Comparison of ENCODE assay signal across 20 cellular contexts in the genomic region with DNA sequence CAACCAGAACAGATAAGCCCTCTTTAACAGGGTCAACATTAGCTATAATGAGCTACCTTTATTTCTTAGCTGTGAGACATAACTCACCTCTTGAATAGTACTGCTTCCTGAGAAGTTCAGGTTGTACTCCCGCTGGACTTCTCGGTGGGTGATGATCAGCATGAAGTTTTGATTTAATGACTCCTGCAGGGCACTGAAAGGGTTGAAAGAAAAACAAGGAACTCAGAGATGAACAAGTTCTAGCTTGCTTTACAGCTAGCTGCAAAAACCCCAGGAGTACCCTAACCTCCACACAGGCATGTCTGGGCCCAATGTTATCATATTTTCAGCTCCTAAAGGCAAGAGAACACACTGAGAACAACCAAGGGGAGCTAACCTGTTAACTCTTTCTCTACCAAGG.
A peak's percentile ranks its signal among the peaks of the same experiment; 100 is the strongest.
DNase-seq lines count a peak whose midpoint lies in the region; ATAC-seq and TF ChIP-seq lines count a peak whose summit lies in the region.
"Had no signal": no experiment of that assay in that cellular context is flagged by ENCODE, and none has a peak within 500 bp of the region (broad histone marks: within the 10 kb centered on the region; RNA-seq: fewer than 3 reads in every experiment).

No MANE protein-coding gene starts in this region.

- H3K9me3 ChIP-seq in heart left ventricle = no peaks in the 10 kb centered on the region
- H3K9me3 ChIP-seq: lower lobe of right lung, MG63 had no signal

- no peak overlapping the region for H3K4me3 Mint-ChIP-seq in WTC11
- H3K4me3 Mint-ChIP-seq in mesothelial cell of epicardium = no peak overlapping the region
- H3K4me3 Mint-ChIP-seq: activated CD4-positive, alpha-beta T cell treated with anti-CD3 and anti-CD28 coated beads, Interleukin-2, amount 10 ng/mL, durations not matched to agents 7 days and 5 days; CD8-positive, alpha-beta memory T cell; dendritic cell treated with granulocyte-macrophage colony-stimulating factor and Interleukin-4, amounts not matched to agents 40 ng/mL and 50 ng/mL, for 4 days; T-helper 17 cell had no signal

- intact Hi-C loops in heart left ventricle (cut with DNase I) (loop anchor here in 6 of 10 donors (2.0 to 10.0 kb wide), 4 partner anchors 331 to 341 kb away; no protein-coding TSS in a partner anchor), Right ventricle myocardium superior (cut with DNase I) (no loop called here)

- DNase-seq in HEK293T (ENCODE audit: extremely low spot score) (peak; percentile 31), NCI-H1694 (lab: John Stamatoyannopoulos, UW) (peak; percentile 70), WTC11 (ENCODE audit: low spot score) (no peak), mesothelial cell of epicardium (ENCODE audit: low spot score in 2 of 2, unreplicated experiment in 2 of 2) (no peak), iPS-NIHi7 (ENCODE audit: extremely low spot score) (no peak), heart left ventricle (no peak), Right ventricle myocardium superior (no peak), GM13976 (ENCODE audit: low spot score) (no peak)
- DNase-seq: activated CD4-positive, alpha-beta T cell treated with anti-CD3 and anti-CD28 coated beads, Interleukin-2, amount 10 ng/mL, durations not matched to agents 7 days and 5 days; activated effector memory CD4-positive, alpha-beta T cell treated with anti-CD3 and anti-CD28 coated beads, Interleukin-2, amount 50 U/mL, for 16 hours; CD8-positive, alpha-beta memory T cell; HCEC 1CT; hippocampal formation; lower lobe of right lung; MG63; NCI-H774; occipital lobe; PC-9; T-helper 17 cell had no signal

- peak overlapping the region; percentile 23; the same call in 1 of the 2 replicates for H3K27ac Mint-ChIP-seq in WTC11
- peak overlapping the region; percentile 51 for H3K27ac Mint-ChIP-seq in mesothelial cell of epicardium
- H3K27ac Mint-ChIP-seq: activated CD4-positive, alpha-beta T cell treated with anti-CD3 and anti-CD28 coated beads, Interleukin-2, amount 10 ng/mL, durations not matched to agents 7 days and 5 days; dendritic cell treated with granulocyte-macrophage colony-stimulating factor and Interleukin-4, amounts not matched to agents 40 ng/mL and 50 ng/mL, for 4 days; T-helper 17 cell had no signal

- H3K4me1 ChIP-seq in heart left ventricle = peaks cover 0 to 16% (median 4%) of the 10 kb centered on the region in 12 donors

- WGBS in heart left ventricle, 4 donors = 68 to 73% (median 71%) methylated on average over 2 of the region's 2 CpGs

- in situ Hi-C loops in GM13976 (cut with MboI; ENCODE audit: low sequenced_read_pairs, unreplicated experiment) = loop anchor here (25.0 kb wide), 1 partner anchor 343 kb away; no protein-coding TSS in a partner anchor

- H3K36me3 Mint-ChIP-seq in WTC11 (no peaks in the 10 kb centered on the region), mesothelial cell of epicardium (no peaks in the 10 kb centered on the region)

- POLR2A ChIA-PET in HEK293T (lab: Yijun Ruan, JAX) = interaction anchor here (1.0 kb wide), 1 partner anchor 263 kb away, joined by 4 read pairs; no protein-coding TSS in a partner anchor
- POLR2A ChIA-PET in WTC11 (lab: Charles Lee) = no interaction called here

- H3K4me1 Mint-ChIP-seq in WTC11 (peaks cover 42% of the 10 kb centered on the region), mesothelial cell of epicardium (peaks cover 23% of the 10 kb centered on the region)
- H3K4me1 Mint-ChIP-seq: activated CD4-positive, alpha-beta T cell treated with anti-CD3 and anti-CD28 coated beads, Interleukin-2, amount 10 ng/mL, durations not matched to agents 7 days and 5 days had no signal

- no peaks in the 10 kb centered on the region for H3K36me3 ChIP-seq in heart left ventricle
- H3K36me3 ChIP-seq: lower lobe of right lung, MG63 had no signal

- TF ChIP-seq CTCF in WTC11 (IDR thresholded peaks at IDR 0.05) = no peak
- TF ChIP-seq CTCF in mesothelial cell of epicardium (IDR thresholded peaks at IDR 0.05; ENCODE audit: unreplicated experiment) = no peak
- TF ChIP-seq CTCF in heart left ventricle (IDR thresholded peaks at IDR 0.05) = no peak
- TF ChIP-seq CTCF in GM13976 (IDR thresholded peaks at IDR 0.05; ENCODE audit: borderline replicate concordance, control extremely low read depth, extremely low read depth, insufficient read depth, missing control alignments) = no peak

- no peak for TF ChIP-seq POLR2A in heart left ventricle (IDR thresholded peaks at IDR 0.05)

- H3K9me3 Mint-ChIP-seq in WTC11 (no peaks in the 10 kb centered on the region), mesothelial cell of epicardium (no peaks in the 10 kb centered on the region)
- H3K9me3 Mint-ChIP-seq: activated CD4-positive, alpha-beta T cell treated with anti-CD3 and anti-CD28 coated beads, Interleukin-2, amount 10 ng/mL, durations not matched to agents 7 days and 5 days; CD8-positive, alpha-beta memory T cell; dendritic cell treated with granulocyte-macrophage colony-stimulating factor and Interleukin-4, amounts not matched to agents 40 ng/mL and 50 ng/mL, for 4 days had no signal

- no peak overlapping the region for H3K27ac ChIP-seq in heart left ventricle
- H3K27ac ChIP-seq: lower lobe of right lung, PC-9 had no signal

- H3K4me3 ChIP-seq in heart left ventricle = no peak overlapping the region
- H3K4me3 ChIP-seq: lower lobe of right lung, MG63, PC-9 had no signal

- no peaks in the 10 kb centered on the region for H3K27me3 ChIP-seq in heart left ventricle
- H3K27me3 ChIP-seq: MG63 had no signal

- ATAC-seq in WTC11 (peak; percentile 46; the same call in 1 of the 2 replicates), heart left ventricle (no peak), Right ventricle myocardium superior (ENCODE audit: poor library complexity) (no peak)
- ATAC-seq: lower lobe of right lung, T-helper 17 cell had no signal

- CTCF ChIA-PET in HEK293T (lab: Yijun Ruan, JAX) (interaction anchor here (0.9 to 1.2 kb wide), 2 partner anchors 487 to 600 kb away, joined by 3 to 5 read pairs; no protein-coding TSS in a partner anchor), WTC11 (lab: Charles Lee) (interaction anchor here (0.7 to 3.6 kb wide), 9 partner anchors 22 to 341 kb away, joined by 3 to 52 read pairs (median 3); no protein-coding TSS in a partner anchor)

- no peaks in the 10 kb centered on the region for H3K27me3 Mint-ChIP-seq in WTC11 (ENCODE audit: low read depth)
- no peaks in the 10 kb centered on the region for H3K27me3 Mint-ChIP-seq in mesothelial cell of epicardium (ENCODE audit: low read depth)
- H3K27me3 Mint-ChIP-seq: activated CD4-positive, alpha-beta T cell treated with anti-CD3 and anti-CD28 coated beads, Interleukin-2, amount 10 ng/mL, durations not matched to agents 7 days and 5 days; CD8-positive, alpha-beta memory T cell; dendritic cell treated with granulocyte-macrophage colony-stimulating factor and Interleukin-4, amounts not matched to agents 40 ng/mL and 50 ng/mL, for 4 days; T-helper 17 cell had no signal

TF ChIP-seq in HEK293T, 16 proteins besides CTCF, POLR2A, EP300 and RAD21:
- TF ChIP-seq CTBP1 (IDR thresholded peaks at IDR 0.05; ENCODE audit: borderline replicate concordance) = no peak
- no peak for TF ChIP-seq L3MBTL2 (conservative IDR thresholded peaks at IDR 0.05)
- no peak for TF ChIP-seq ELF4 (IDR thresholded peaks at IDR 0.05)
TF ChIP-seq in HEK293T: peak in this region for 0.

TF ChIP-seq in WTC11, 78 proteins besides CTCF, POLR2A, EP300 and RAD21 (continues in another document):
- TF ChIP-seq NR3C1 (CRISPR knock-in tag; conservative IDR thresholded peaks at IDR 0.05; ENCODE audit: low read depth) (no peak), TCF7 (CRISPR knock-in tag; IDR thresholded peaks at IDR 0.05; ENCODE audit: low read depth) (no peak), ATF2 (CRISPR knock-in tag; IDR thresholded peaks at IDR 0.05; ENCODE audit: borderline replicate concordance, low read depth) (no peak), FOXK1 (CRISPR knock-in tag; IDR thresholded peaks at IDR 0.05) (no peak), NR1H2 (CRISPR knock-in tag; IDR thresholded peaks at IDR 0.05) (no peak), ARID4B (CRISPR knock-in tag; IDR thresholded peaks at IDR 0.05; ENCODE audit: borderline replicate concordance) (no peak)

Comparison
In these comparisons a context has a peak if more than half of its experiments do, and no peak if none do; other contexts are left out.
1. DNase-seq: peak in HEK293T (single experiment) and NCI-H1694 (single experiment); none in WTC11 (single experiment), mesothelial cell of epicardium (0 of 2), iPS-NIHi7 (single experiment), heart left ventricle (0 of 5), Right ventricle myocardium superior (single experiment) and GM13976 (single experiment).